ENCODE assay signal across 17 cellular contexts in the genomic region with DNA sequence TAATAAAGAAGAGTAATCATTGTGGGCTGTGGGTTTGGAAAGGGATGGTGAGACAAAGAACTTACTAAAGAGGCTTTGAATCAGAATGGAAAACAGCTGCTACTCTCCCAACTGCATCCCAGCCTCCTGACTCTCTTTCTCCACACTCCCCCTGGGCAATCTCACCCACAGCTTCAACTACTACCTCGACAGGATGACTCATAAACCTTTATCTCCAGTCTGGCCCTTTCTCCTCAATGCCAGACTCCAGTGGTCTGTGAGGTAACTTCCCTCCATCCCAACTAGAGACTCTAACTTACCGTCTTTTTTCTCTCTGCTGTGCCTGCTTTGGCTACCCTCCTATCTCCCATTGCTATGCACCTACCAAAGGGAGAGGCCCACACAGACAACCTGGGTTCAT.
DNase-seq lines count a peak whose midpoint lies in the region; ATAC-seq, FAIRE-seq and TF ChIP-seq lines count a peak whose summit lies in the region.
"Had no signal": no experiment of that assay in that cellular context is flagged by ENCODE, and none has a peak within 500 bp of the region (broad histone marks: within the 10 kb centered on the region; RNA-seq: fewer than 3 reads in every experiment).

No MANE protein-coding gene starts in this region.

- no peak for ATAC-seq in HG03097 (IDR thresholded peaks at IDR 0.05; ENCODE audit: low FRiP score, unreplicated experiment)
- no peak for ATAC-seq in GM21717 (IDR thresholded peaks at IDR 0.05; ENCODE audit: unreplicated experiment)
- ATAC-seq in HG02588 (IDR thresholded peaks at IDR 0.05; ENCODE audit: unreplicated experiment): no peak
- ATAC-seq: activated CD8-positive, alpha-beta memory T cell treated with anti-CD3 and anti-CD28 coated beads, Interleukin-2, amount 10 ng/mL, durations not matched to agents 7 days and 5 days; sciatic nerve had no signal

- no peak overlapping the region for H3K56ac ChIP-seq in mesendoderm (ENCODE audit: low read length)

- H3K4me1 ChIP-seq in mesendoderm (ENCODE audit: control insufficient read depth, low read depth, low read length): no peaks in the 10 kb centered on the region
- H3K4me1 ChIP-seq: colonic mucosa had no signal

- H3K36me3 ChIP-seq in MG63 (no peaks in the 10 kb centered on the region), bronchial epithelial cell (ENCODE audit: control insufficient read depth, insufficient read depth, low read length) (no peaks in the 10 kb centered on the region), mesendoderm (ENCODE audit: control insufficient read depth, insufficient read depth, low read length) (no peaks in the 10 kb centered on the region)
- H3K36me3 ChIP-seq: colonic mucosa had no signal

- H3K4ac ChIP-seq in mesendoderm (ENCODE audit: low read depth, low read length): no peak overlapping the region

- peaks cover 10% of the 10 kb centered on the region for H3K9me3 ChIP-seq in MG63
- H3K9me3 ChIP-seq: colonic mucosa had no signal

- H3K4me2 ChIP-seq in mesendoderm (ENCODE audit: low read length): no peak overlapping the region

- no peaks in the 10 kb centered on the region; the same call in 1 of the 2 replicates for H3K27me3 ChIP-seq in MG63
- H3K27me3 ChIP-seq in bronchial epithelial cell (ENCODE audit: control insufficient read depth, insufficient read depth, low read length): no peaks in the 10 kb centered on the region
- H3K27me3 ChIP-seq in mesendoderm (ENCODE audit: insufficient read depth, low read length, poor library complexity): no peaks in the 10 kb centered on the region
- H3K27me3 ChIP-seq: colonic mucosa had no signal

- H3K23ac ChIP-seq in mesendoderm (ENCODE audit: low read length): no peak overlapping the region

- H2BK120ac ChIP-seq in mesendoderm (ENCODE audit: low read depth, low read length): no peak overlapping the region

- H2AK5ac ChIP-seq in mesendoderm (ENCODE audit: low read length): no peak overlapping the region

- H2BK5ac ChIP-seq in mesendoderm (ENCODE audit: low read length): no peak overlapping the region

- DNase-seq in EH (ENCODE audit: low read depth) (peak; percentile 14), MG63 (peak; percentile 61), bronchial epithelial cell (ENCODE audit: low read depth) (peak; percentile 76), mesendoderm (peak; percentile 48), NCI-H2171 treated with DMSO at 0.1 percent for 48 hours (lab: John Stamatoyannopoulos, UW) (no peak)
- DNase-seq: activated CD8-positive, alpha-beta memory T cell treated with anti-CD3 and anti-CD28 coated beads, Interleukin-2, amount 10 ng/mL, durations not matched to agents 7 days and 5 days; CD4-positive, alpha-beta T cell; colonic mucosa; immature natural killer cell; naive B cell; NCI-H1436; NCI-H524 treated with DMSO at 0.1 percent for 48 hours; SHP77 had no signal

- no CpG with 5 or more reads among the region's 2 CpGs for WGBS in mesendoderm (ENCODE audit: extremely low coverage, insufficient coverage, low lambda C conversion rate)

- no peak overlapping the region for H4K5ac ChIP-seq in mesendoderm (ENCODE audit: low read length)

- no peaks in the 10 kb centered on the region for H3K79me2 ChIP-seq in mesendoderm (ENCODE audit: control insufficient read depth, insufficient read depth, low read length)

- no peak for FAIRE-seq in bronchial epithelial cell (lab: Jason Lieb, UNC)

- H3K18ac ChIP-seq in mesendoderm (ENCODE audit: low read length): no peak overlapping the region

- H2BK15ac ChIP-seq in mesendoderm (replicated peaks; ENCODE audit: low read depth): no peak overlapping the region

- H3K27ac ChIP-seq in mesendoderm (ENCODE audit: low read depth, low read length): no peak overlapping the region
- H3K27ac ChIP-seq: colonic mucosa had no signal

- H4K8ac ChIP-seq in mesendoderm (ENCODE audit: low read depth, low read length): no peak overlapping the region

- no peak for TF ChIP-seq CTCF in bronchial epithelial cell (IDR thresholded peaks at IDR 0.05; ENCODE audit: insufficient read depth, low read length, severe bottlenecking)

- H3K79me1 ChIP-seq in mesendoderm (ENCODE audit: low read length): no peaks in the 10 kb centered on the region

- no peak overlapping the region for H3K4me3 ChIP-seq in MG63
- no peak overlapping the region for H3K4me3 ChIP-seq in bronchial epithelial cell (ENCODE audit: low read depth, low read length)
- no peak overlapping the region for H3K4me3 ChIP-seq in mesendoderm (ENCODE audit: low read length)
- H3K4me3 ChIP-seq: colonic mucosa had no signal

- H3K9ac ChIP-seq in mesendoderm (ENCODE audit: low read length): no peak overlapping the region
